8 cellular contexts compared by ENCODE assay signal in the genomic region with DNA sequence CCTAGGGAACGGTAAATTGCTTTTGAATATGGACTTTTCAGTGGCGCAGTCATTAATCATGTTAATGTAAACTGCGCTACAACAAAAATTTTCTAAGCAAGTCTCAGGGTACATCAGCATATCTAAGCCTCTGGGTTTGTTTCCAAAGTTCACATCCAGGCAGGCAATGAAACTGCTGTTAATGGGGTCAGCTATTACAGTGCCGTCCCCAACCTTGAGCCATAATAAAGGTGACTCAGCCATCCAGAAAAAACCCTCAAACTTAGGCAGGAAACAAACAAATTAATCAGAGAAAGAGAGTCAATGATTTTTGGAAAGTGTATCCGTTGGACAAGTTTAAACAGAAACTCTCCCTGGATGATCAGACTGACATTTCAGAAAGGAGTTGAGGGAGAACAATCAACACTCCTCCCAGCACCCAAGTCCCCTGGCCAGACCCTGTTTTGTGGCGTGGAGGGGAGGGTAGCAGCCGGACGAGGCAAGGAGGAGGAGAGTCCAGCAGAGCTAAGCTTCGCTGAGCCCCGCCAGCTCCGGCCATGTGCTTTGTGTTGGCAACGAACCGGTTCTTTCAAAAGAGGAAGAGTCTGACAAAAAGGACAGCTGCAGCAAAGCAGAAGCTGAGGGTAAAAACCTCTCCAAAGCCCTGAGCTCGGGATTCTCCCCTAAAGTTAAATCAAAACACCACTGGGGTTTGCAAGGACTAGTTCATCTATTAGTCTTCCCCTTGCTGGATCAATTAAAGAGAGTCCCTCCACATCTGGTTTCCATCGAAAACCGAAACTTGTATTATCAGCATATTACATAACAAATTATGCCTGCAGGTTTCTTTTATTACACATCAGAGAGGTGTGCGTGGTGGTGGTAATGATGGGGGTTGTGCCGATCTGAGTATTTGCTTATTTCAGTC. TPM values are rescaled to one million over a fixed set of nuclear protein-coding genes. Genes with fewer than 3 reads are reported as not detected.
A peak's percentile ranks its signal among the peaks of the same experiment; 100 is the strongest.
DNase-seq lines count a peak whose midpoint lies in the region; ATAC-seq lines count a peak whose summit lies in the region.

No MANE protein-coding gene starts in this region.

- H3K27me3 ChIP-seq in HUES64 (ENCODE audit: insufficient read depth, low read length) (peaks cover 24% of the 10 kb centered on the region), skeletal muscle satellite cell (ENCODE audit: control insufficient read depth, insufficient read depth, low read length) (no peaks in the 10 kb centered on the region)

- H3K4me1 Mint-ChIP-seq in activated naive CD8-positive, alpha-beta T cell treated with anti-CD3 and anti-CD28 coated beads, Interleukin-2, amount 50 U/mL, for 24 hours, result peaks cover 78% of the 10 kb centered on the region

- H3K4me3 ChIP-seq in HUES64 (ENCODE audit: low read length), result peak overlapping the region; percentile 24
- peak overlapping the region; percentile 56 for H3K4me3 ChIP-seq in skeletal muscle satellite cell (ENCODE audit: low read length)

- no peaks in the 10 kb centered on the region for H3K9me3 Mint-ChIP-seq in activated naive CD8-positive, alpha-beta T cell treated with anti-CD3 and anti-CD28 coated beads, Interleukin-2, amount 50 U/mL, for 24 hours

- H3K36me3 Mint-ChIP-seq in activated naive CD8-positive, alpha-beta T cell treated with anti-CD3 and anti-CD28 coated beads, Interleukin-2, amount 50 U/mL, for 24 hours (ENCODE audit: low read depth), result no peaks in the 10 kb centered on the region

- peaks cover 6% of the 10 kb centered on the region for H3K27me3 Mint-ChIP-seq in activated naive CD8-positive, alpha-beta T cell treated with anti-CD3 and anti-CD28 coated beads, Interleukin-2, amount 50 U/mL, for 24 hours

- 20% methylated on average over 16 of the region's 18 CpGs for WGBS in HUES64

- H3K27ac Mint-ChIP-seq in activated naive CD8-positive, alpha-beta T cell treated with anti-CD3 and anti-CD28 coated beads, Interleukin-2, amount 50 U/mL, for 24 hours, result peak overlapping the region; percentile 83

- H3K4me2 ChIP-seq in skeletal muscle satellite cell (ENCODE audit: low read length), result peak overlapping the region; percentile 80

- H3K9me3 ChIP-seq in HUES64 (ENCODE audit: insufficient read depth, low read depth, low read length), result no peaks in the 10 kb centered on the region
- H3K9me3 ChIP-seq in skeletal muscle satellite cell (replicated peaks; ENCODE audit: low read length), result no peaks in the 10 kb centered on the region

- H3K4me3 Mint-ChIP-seq in activated naive CD8-positive, alpha-beta T cell treated with anti-CD3 and anti-CD28 coated beads, Interleukin-2, amount 50 U/mL, for 24 hours, result peak overlapping the region; percentile 65

- peak; percentile 14 for ATAC-seq in GM19043 (IDR thresholded peaks at IDR 0.05; ENCODE audit: low read depth, unreplicated experiment)
- ATAC-seq in activated naive CD8-positive, alpha-beta T cell treated with anti-CD3 and anti-CD28 coated beads, Interleukin-2, amount 50 U/mL, for 24 hours, result peak; percentile 4

- DNase-seq in AML-193 (lab: John Stamatoyannopoulos, UW) (peak; percentile 83 to 84), hippocampal formation (lab: John Stamatoyannopoulos, UW) (peak; percentile 72 to 78), foreskin melanocyte (no peak), NCI-H2171 treated with DMSO at 0.1 percent for 48 hours (lab: John Stamatoyannopoulos, UW) (no peak)
- no peak for DNase-seq in activated naive CD8-positive, alpha-beta T cell treated with anti-CD3 and anti-CD28 coated beads, Interleukin-2, amount 50 U/mL, for 24 hours

- H3K9ac ChIP-seq in HUES64 (ENCODE audit: low read depth, low read length), result no peak overlapping the region
- H3K9ac ChIP-seq in skeletal muscle satellite cell (ENCODE audit: low read depth, low read length), result peak overlapping the region; percentile 65

- H3K27ac ChIP-seq in HUES64 (ENCODE audit: low read depth, low read length), result peak overlapping the region; percentile 42; the same call in 1 of the 2 replicates

- no peaks in the 10 kb centered on the region for H3K36me3 ChIP-seq in HUES64 (ENCODE audit: insufficient read depth, low read length)
- no peaks in the 10 kb centered on the region for H3K36me3 ChIP-seq in skeletal muscle satellite cell (ENCODE audit: insufficient read depth, low read length)

- H3K4me1 ChIP-seq in HUES64 (ENCODE audit: insufficient read depth, low read length), result peaks cover 59% of the 10 kb centered on the region
- peaks cover 66% of the 10 kb centered on the region for H3K4me1 ChIP-seq in skeletal muscle satellite cell (ENCODE audit: control insufficient read depth, insufficient read depth, low read length)

RNA-seq across cellular contexts. Expression of a gene that starts 3.6 kb away (rescaled TPM):
- 11.2 TPM for polyA plus RNA-seq in HUES64 (2013, experiment 1 of 2)
- 12.9 TPM for polyA plus RNA-seq in HUES64 (2013, experiment 2 of 2)
- 14.4 and 18.6 TPM in 2 replicates for total RNA-seq in skeletal muscle satellite cell (2012; rRNA removed)

RNA-seq across cellular contexts. Expression of a gene that starts 51.1 kb away (rescaled TPM):
- polyA plus RNA-seq in HUES64 (2013, experiment 1 of 2), result 22.4 TPM
- polyA plus RNA-seq in HUES64 (2013, experiment 2 of 2), result 30.5 TPM
- total RNA-seq in skeletal muscle satellite cell (2012; rRNA removed), result 15.1 and 18.3 TPM in 2 replicates

Comparison
In these comparisons a context has a peak if more than half of its experiments do, and no peak if none do; other contexts are left out.
1. DNase-seq: peak in AML-193 (2 of 2) and hippocampal formation (2 of 2); none in activated naive CD8-positive, alpha-beta T cell treated with anti-CD3 and anti-CD28 coated beads, Interleukin-2, amount 50 U/mL, for 24 hours (single experiment), foreskin melanocyte (single experiment) and NCI-H2171 treated with DMSO at 0.1 percent for 48 hours (single experiment).